24 cellular contexts compared by ENCODE assay signal in genomic region chr1:239736479-239736878, GRCh38.
DNase-seq lines count a peak whose midpoint lies in the region; ATAC-seq, FAIRE-seq and TF ChIP-seq lines count a peak whose summit lies in the region.
"Had no signal": no experiment of that assay in that cellular context is flagged by ENCODE, and none has a peak within 500 bp of the region (broad histone marks: within the 10 kb centered on the region; RNA-seq: fewer than 3 reads in every experiment).

No MANE protein-coding gene starts in this region.

- no peak for TF ChIP-seq POLR2A in HepG2 (IDR thresholded peaks at IDR 0.05; ENCODE audit: insufficient read depth in 1 of 2, low read depth in 2 of 2, low read length in 2 of 2)
- TF ChIP-seq POLR2A in right lobe of liver (IDR thresholded peaks at IDR 0.05) = no peak
- no peak for TF ChIP-seq POLR2A in K562 (conservative IDR thresholded peaks at IDR 0.05)

- no peak overlapping the region for H3K27ac ChIP-seq in HepG2 (ENCODE audit: extremely low read length, insufficient read depth, low read length)
- H3K27ac ChIP-seq in right lobe of liver = no peak overlapping the region
- no peak overlapping the region for H3K27ac ChIP-seq in K562 (ENCODE audit: extremely low read depth, low read depth, low read length)
- H3K27ac ChIP-seq in mesenchymal stem cell (ENCODE audit: low read length, poor library complexity, severe bottlenecking) = no peak overlapping the region
- H3K27ac ChIP-seq: 22Rv1, BLaER1 had no signal

- ATAC-seq in HepG2 = no peak
- no peak for ATAC-seq in right lobe of liver
- no peak for ATAC-seq in K562
- ATAC-seq: GM12878 had no signal

- no peaks in the 10 kb centered on the region for H3K36me3 ChIP-seq in HepG2 (replicated peaks in 1 of 2; ENCODE audit: control insufficient read depth in 1 of 2, insufficient read depth in 2 of 2, low read length in 2 of 2)
- no peaks in the 10 kb centered on the region for H3K36me3 ChIP-seq in right lobe of liver
- no peaks in the 10 kb centered on the region for H3K36me3 ChIP-seq in K562 (ENCODE audit: control insufficient read depth, insufficient read depth, low read length)
- no peaks in the 10 kb centered on the region for H3K36me3 ChIP-seq in mesenchymal stem cell (ENCODE audit: control insufficient read depth in 1 of 2, insufficient read depth in 2 of 2, low read depth in 1 of 2, low read length in 2 of 2)
- H3K36me3 ChIP-seq: BE2C, BLaER1 had no signal

- H3K27me3 ChIP-seq in HepG2 (ENCODE audit: control insufficient read depth in 1 of 2, insufficient read depth in 2 of 2, low read length in 2 of 2) (no peaks in the 10 kb centered on the region; a peak in 1 of 5 replicates), right lobe of liver (no peaks in the 10 kb centered on the region), K562 (ENCODE audit: control insufficient read depth in 2 of 2, insufficient read depth in 2 of 2, low read length in 2 of 2) (no peaks in the 10 kb centered on the region), mesenchymal stem cell (ENCODE audit: control insufficient read depth in 1 of 2, insufficient read depth in 1 of 2, low read length in 2 of 2) (peaks cover 0 to 7% of the 10 kb centered on the region in 2 experiments)
- H3K27me3 ChIP-seq: BE2C, BLaER1 had no signal

- no peak overlapping the region for H3K18ac ChIP-seq in mesenchymal stem cell (ENCODE audit: low read depth in 1 of 2, low read length in 2 of 2)

- BruUV-seq in HepG2 (replicated peaks; lab: Mats Ljungman, UMichigan) (no TSS peak), K562 (replicated peaks; lab: Mats Ljungman, UMichigan) (no TSS peak)

- no peak for TF ChIP-seq RAD21 in HepG2 (CRISPR knock-in tag; IDR thresholded peaks at IDR 0.05)
- TF ChIP-seq RAD21 in K562 (CRISPR knock-in tag; conservative IDR thresholded peaks at IDR 0.05 in 1 of 2, IDR thresholded peaks at IDR 0.05 in 1 of 2) = no peak

- no peak for DNase-seq in HepG2 (ENCODE audit: low spot score)
- DNase-seq in right lobe of liver = no peak
- DNase-seq in K562 (ENCODE audit: extremely low read depth in 1 of 4, low spot score in 3 of 4) = no peak
- no peak for DNase-seq in pons (ENCODE audit: low spot score)
- no peak for DNase-seq in mesenchymal stem cell
- DNase-seq: ACHN; BE2C; C1 segment of cervical spinal cord; CD4-positive, alpha-beta memory T cell; CD4-positive, CD25-positive, alpha-beta regulatory T cell; CD8-positive, alpha-beta memory T cell; COR-L47; DMS 273 treated with DMSO at 0.1 percent for 48 hours; DMS153; DMS53; DMS79; DND-41; EL; GDM1 had no signal

- no peak overlapping the region for H4K8ac ChIP-seq in mesenchymal stem cell (ENCODE audit: low read length)

- WGBS in HepG2 (ENCODE audit: low lambda C conversion rate) = 4% methylated on average over 2 of the region's 2 CpGs
- 49% methylated on average over 2 of the region's 2 CpGs for WGBS in right lobe of liver (ENCODE audit: insufficient coverage, low coverage, low lambda C conversion rate, missing lambda C conversion rate)
- 0% methylated on average over 2 of the region's 2 CpGs for WGBS in K562 (ENCODE audit: insufficient coverage, low coverage, missing lambda C conversion rate)
- 88% methylated on average over 2 of the region's 2 CpGs for WGBS in mesenchymal stem cell

- H2AK5ac ChIP-seq in mesenchymal stem cell (ENCODE audit: low read length, severe bottlenecking) = no peak overlapping the region

- no peak overlapping the region for H2BK12ac ChIP-seq in mesenchymal stem cell (ENCODE audit: low read length in 2 of 2)

- no peaks in the 10 kb centered on the region for H3K9me1 ChIP-seq in K562 (ENCODE audit: control insufficient read depth, insufficient read depth, low read length)

- no peaks in the 10 kb centered on the region for H3K4me1 ChIP-seq in HepG2 (ENCODE audit: insufficient read depth, low read length)
- no peaks in the 10 kb centered on the region for H3K4me1 ChIP-seq in right lobe of liver
- H3K4me1 ChIP-seq in K562 (replicated peaks in 1 of 2; ENCODE audit: control insufficient read depth in 2 of 2, insufficient read depth in 2 of 2, low read length in 2 of 2) = no peaks in the 10 kb centered on the region
- no peaks in the 10 kb centered on the region for H3K4me1 ChIP-seq in mesenchymal stem cell (ENCODE audit: control insufficient read depth, insufficient read depth, low read depth, low read length)
- H3K4me1 ChIP-seq: BE2C, BLaER1 had no signal

- H2BK5ac ChIP-seq in mesenchymal stem cell (ENCODE audit: low read depth, low read length, poor library complexity, severe bottlenecking) = no peak overlapping the region

- no peak for TF ChIP-seq CTCF in HepG2 (CRISPR knock-in tag; IDR thresholded peaks at IDR 0.05)
- TF ChIP-seq CTCF in right lobe of liver (IDR thresholded peaks at IDR 0.05) = no peak
- no peak for TF ChIP-seq CTCF in K562 (IDR thresholded peaks at IDR 0.05 in 2 of 3, conservative IDR thresholded peaks at IDR 0.05 in 1 of 3; ENCODE audit: insufficient read depth in 2 of 3, low read depth in 1 of 3, low read length in 3 of 3)

- CTCF ChIA-PET in HepG2 (lab: Yijun Ruan, JAX; ENCODE audit: low intra/inter-chr PET ratio, low total read pairs) = no interaction called here
- CTCF ChIA-PET in K562 (lab: Yijun Ruan, JAX; ENCODE audit: low intra/inter-chr PET ratio) = no interaction called here

- no peak overlapping the region for H2BK120ac ChIP-seq in mesenchymal stem cell (ENCODE audit: low read depth, low read length)

- H3K79me2 ChIP-seq in HepG2 (ENCODE audit: insufficient read depth, low read length) (no peaks in the 10 kb centered on the region), K562 (ENCODE audit: control insufficient read depth, insufficient read depth, low read length) (no peaks in the 10 kb centered on the region)

- no peak overlapping the region for H3K4ac ChIP-seq in mesenchymal stem cell (ENCODE audit: low read depth in 1 of 2, low read length in 2 of 2)

- no peak overlapping the region for H3K23ac ChIP-seq in mesenchymal stem cell (ENCODE audit: low read length in 2 of 2)

- POLR2A ChIA-PET in HepG2 (lab: Yijun Ruan, JAX) (no interaction called here), K562 (lab: Yijun Ruan, JAX) (no interaction called here)

- H3K9me3 ChIP-seq in HepG2 (ENCODE audit: low read length) (peaks cover 17% of the 10 kb centered on the region), right lobe of liver (no peaks in the 10 kb centered on the region), K562 (replicated peaks; ENCODE audit: control insufficient read depth, insufficient read depth, low read depth, low read length) (0 out of 2 replicates have a peak, but pooled peaks cover 2% of the 10 kb centered on the region), mesenchymal stem cell (ENCODE audit: control insufficient read depth, low read length) (no peaks in the 10 kb centered on the region)
- H3K9me3 ChIP-seq: BE2C, BLaER1 had no signal

- FAIRE-seq in HepG2 (lab: Jason Lieb, UNC) (no peak), K562 (lab: Jason Lieb, UNC) (no peak)
- FAIRE-seq: GM12878, GM12892, GM18507 had no signal

- no peaks in the 10 kb centered on the region for H4K20me1 ChIP-seq in HepG2 (ENCODE audit: insufficient read depth, low read length)
- no peaks in the 10 kb centered on the region for H4K20me1 ChIP-seq in K562 (replicated peaks; ENCODE audit: control insufficient read depth, insufficient read depth, low read length)
- H4K20me1 ChIP-seq: BLaER1 had no signal

- in situ Hi-C loops in HepG2 (cut with HindIII; ENCODE audit: extremely low pct_ligation_motif_present, low pct_unique_long_range_greater_than_20kb) = no loop called here
- in situ Hi-C loops in K562 (cut with MboI) = no loop called here

- H2BK15ac ChIP-seq in mesenchymal stem cell (ENCODE audit: low read depth, poor library complexity, severe bottlenecking) = no peak overlapping the region

- no peak overlapping the region for H3K4me3 ChIP-seq in HepG2 (replicated peaks in 1 of 3; ENCODE audit: insufficient read depth in 1 of 3, low read depth in 2 of 3, low read length in 3 of 3)
- H3K4me3 ChIP-seq in right lobe of liver = no peak overlapping the region
- H3K4me3 ChIP-seq in K562 = no peak overlapping the region
- no peak overlapping the region for H3K4me3 ChIP-seq in mesenchymal stem cell (ENCODE audit: insufficient read depth in 1 of 2, low read depth in 1 of 2, low read length in 2 of 2)
- H3K4me3 ChIP-seq: BLaER1, GM12878 had no signal

- H2AFZ ChIP-seq in HepG2 (ENCODE audit: low read length) (no peak overlapping the region), K562 (ENCODE audit: low read depth, low read length) (no peak overlapping the region), mesenchymal stem cell (ENCODE audit: low read depth, low read length) (no peak overlapping the region)

- no peak overlapping the region for H3K4me2 ChIP-seq in HepG2 (ENCODE audit: low read depth, low read length)
- H3K4me2 ChIP-seq in K562 (ENCODE audit: insufficient read depth, low read length) = no peak overlapping the region
- no peak overlapping the region for H3K4me2 ChIP-seq in mesenchymal stem cell (ENCODE audit: low read length, poor library complexity, severe bottlenecking)
- H3K4me2 ChIP-seq: BLaER1 had no signal

- no peak overlapping the region for H3K9ac ChIP-seq in HepG2 (ENCODE audit: insufficient read depth, low read depth, low read length)
- no peak overlapping the region for H3K9ac ChIP-seq in K562 (ENCODE audit: insufficient read depth in 1 of 2, low read depth in 2 of 2, low read length in 2 of 2)
- H3K9ac ChIP-seq in mesenchymal stem cell (ENCODE audit: low read length) = no peak overlapping the region
- H3K9ac ChIP-seq: BLaER1 had no signal

- H3K14ac ChIP-seq in mesenchymal stem cell (ENCODE audit: low read length in 2 of 2) = no peak overlapping the region

- TF ChIP-seq EP300 in HepG2 (IDR thresholded peaks at IDR 0.05; ENCODE audit: low read depth in 2 of 2, low read length in 2 of 2) (no peak), HepG2 (CRISPR knock-in tag; IDR thresholded peaks at IDR 0.05; ENCODE audit: borderline replicate concordance) (no peak), K562 (IDR thresholded peaks at IDR 0.05; ENCODE audit: low read length) (no peak)

- no peaks in the 10 kb centered on the region for H3K79me1 ChIP-seq in mesenchymal stem cell (replicated peaks; ENCODE audit: low read length, poor library complexity, severe bottlenecking)

- intact Hi-C loops in HepG2 (cut with micrococcal nuclease; ENCODE audit: unreplicated experiment) (no loop called here), right lobe of liver (cut with DNase I) (no loop called here), K562 (cut with micrococcal nuclease) (no loop called here)

- no peak overlapping the region for H4K91ac ChIP-seq in mesenchymal stem cell (ENCODE audit: low read length)

TF ChIP-seq in K562, 482 proteins besides CTCF, POLR2A, EP300 and RAD21:
- no peak for TF ChIP-seq MYNN (IDR thresholded peaks at IDR 0.05)
- no peak for TF ChIP-seq MYNN (CRISPR knock-in tag; IDR thresholded peaks at IDR 0.05)
- peak; percentile 83 for TF ChIP-seq MAFF (IDR thresholded peaks at IDR 0.05; ENCODE audit: low read length)
- TF ChIP-seq MAFG (tag; conservative IDR thresholded peaks at IDR 0.05) = peak; percentile 55
- peak; percentile 83 for TF ChIP-seq MAFK (IDR thresholded peaks at IDR 0.05; ENCODE audit: low read length)
- peak; percentile 25; the same call in 1 of the 2 replicates for TF ChIP-seq C11orf30 (IDR thresholded peaks at IDR 0.05; ENCODE audit: low read depth)
- TF ChIP-seq PHB2 (IDR thresholded peaks at IDR 0.05; ENCODE audit: low read depth) = no peak
- TF ChIP-seq MCM3 (IDR thresholded peaks at IDR 0.05) = no peak
- TF ChIP-seq ZNF316 (IDR thresholded peaks at IDR 0.05) = peak; percentile 71

Comparison
In these comparisons a context has a peak if more than half of its experiments do, and no peak if none do; other contexts are left out.
1. Of the 241 proteins assayed by ChIP-seq in both HepG2 and K562: peak only in HepG2: none; only in K562: MAFG; in both: MAFF and MAFK; in neither: 238.